ENCODE assay signal across 1 cellular context in the genomic region with DNA sequence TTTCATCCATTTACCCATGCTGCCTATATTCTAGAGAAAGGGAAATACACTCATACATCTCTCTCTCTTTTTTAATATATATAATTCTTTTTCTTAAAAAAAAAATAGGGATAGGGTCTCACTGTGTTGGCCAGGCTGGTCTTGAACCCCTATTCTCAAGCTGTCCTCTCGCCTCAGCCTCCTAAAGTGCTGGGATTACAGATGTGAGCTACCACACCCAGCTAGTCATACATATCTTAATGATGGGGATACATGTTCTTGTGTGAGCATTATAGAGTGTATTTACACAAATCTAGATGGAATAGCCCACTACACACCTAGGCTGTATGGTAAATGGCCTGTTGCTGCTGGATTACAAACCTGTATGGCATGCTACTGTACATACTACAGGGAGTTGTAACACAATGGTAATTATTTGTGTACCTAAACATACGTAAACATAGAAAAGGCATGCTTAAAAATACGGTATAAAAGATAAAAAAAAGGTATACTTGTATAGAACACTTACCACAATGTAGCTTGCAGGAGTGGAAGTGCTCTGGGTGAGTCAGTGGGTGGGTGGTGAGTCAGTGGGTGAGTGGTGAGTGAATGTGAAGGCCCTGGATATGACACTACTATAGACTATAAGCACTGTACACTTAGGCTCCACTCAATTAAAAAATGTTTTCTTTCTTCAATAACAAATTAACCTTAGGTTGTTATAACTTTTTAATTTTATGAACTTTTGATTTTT.
TF ChIP-seq lines count a peak whose summit lies in the region.

No MANE protein-coding gene starts in this region.

TF ChIP-seq in K562, 482 proteins besides CTCF, POLR2A, EP300 and RAD21 (continued from another document):
- TF ChIP-seq, protein P1, sequence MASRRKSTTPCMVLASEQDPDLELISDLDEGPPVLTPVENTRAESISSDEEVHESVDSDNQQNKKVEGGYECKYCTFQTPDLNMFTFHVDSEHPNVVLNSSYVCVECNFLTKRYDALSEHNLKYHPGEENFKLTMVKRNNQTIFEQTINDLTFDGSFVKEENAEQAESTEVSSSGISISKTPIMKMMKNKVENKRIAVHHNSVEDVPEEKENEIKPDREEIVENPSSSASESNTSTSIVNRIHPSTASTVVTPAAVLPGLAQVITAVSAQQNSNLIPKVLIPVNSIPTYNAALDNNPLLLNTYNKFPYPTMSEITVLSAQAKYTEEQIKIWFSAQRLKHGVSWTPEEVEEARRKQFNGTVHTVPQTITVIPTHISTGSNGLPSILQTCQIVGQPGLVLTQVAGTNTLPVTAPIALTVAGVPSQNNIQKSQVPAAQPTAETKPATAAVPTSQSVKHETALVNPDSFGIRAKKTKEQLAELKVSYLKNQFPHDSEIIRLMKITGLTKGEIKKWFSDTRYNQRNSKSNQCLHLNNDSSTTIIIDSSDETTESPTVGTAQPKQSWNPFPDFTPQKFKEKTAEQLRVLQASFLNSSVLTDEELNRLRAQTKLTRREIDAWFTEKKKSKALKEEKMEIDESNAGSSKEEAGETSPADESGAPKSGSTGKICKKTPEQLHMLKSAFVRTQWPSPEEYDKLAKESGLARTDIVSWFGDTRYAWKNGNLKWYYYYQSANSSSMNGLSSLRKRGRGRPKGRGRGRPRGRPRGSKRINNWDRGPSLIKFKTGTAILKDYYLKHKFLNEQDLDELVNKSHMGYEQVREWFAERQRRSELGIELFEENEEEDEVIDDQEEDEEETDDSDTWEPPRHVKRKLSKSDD (conservative IDR thresholded peaks at IDR 0.05; ENCODE audit: low read length), result no peak
- peak; percentile 51; the same call in 1 of the 2 replicates for TF ChIP-seq JUN (IDR thresholded peaks at IDR 0.05; ENCODE audit: borderline replicate concordance, low read depth, low read length)
- no peak for TF ChIP-seq JUN (CRISPR knock-in tag; IDR thresholded peaks at IDR 0.05; ENCODE audit: borderline replicate concordance)
- no peak for TF ChIP-seq MEF2D (tag; conservative IDR thresholded peaks at IDR 0.05; ENCODE audit: low read depth)
- no peak for TF ChIP-seq RFX7 (CRISPR knock-in tag; IDR thresholded peaks at IDR 0.05)
- peak; percentile 18; the same call in 1 of the 2 replicates for TF ChIP-seq SMARCE1 (IDR thresholded peaks at IDR 0.05)
- peak; percentile 63; the same call in 1 of the 2 replicates for TF ChIP-seq JUND (IDR thresholded peaks at IDR 0.05; ENCODE audit: borderline replicate concordance, low read depth, low read length)
- 0 out of 3 replicates have a peak, but pooled peaks have one; percentile 15 for TF ChIP-seq JUND (tag; IDR thresholded peaks at IDR 0.05; ENCODE audit: borderline replicate concordance, low read depth, low read length)
- TF ChIP-seq SMARCA4 (IDR thresholded peaks at IDR 0.05), result 0 out of 2 replicates have a peak, but pooled peaks have one; percentile 35
- TF ChIP-seq ZNF212 (CRISPR knock-in tag; IDR thresholded peaks at IDR 0.05), result no peak
- no peak for TF ChIP-seq TFAP4 (CRISPR knock-in tag; IDR thresholded peaks at IDR 0.05; ENCODE audit: borderline replicate concordance)
- TF ChIP-seq ZZZ3 (IDR thresholded peaks at IDR 0.05), result no peak
- TF ChIP-seq ZNF316 (IDR thresholded peaks at IDR 0.05), result no peak
- no peak for TF ChIP-seq ZFP30 (CRISPR knock-in tag; IDR thresholded peaks at IDR 0.05; ENCODE audit: borderline replicate concordance)
- TF ChIP-seq SMAD4 (CRISPR knock-in tag; conservative IDR thresholded peaks at IDR 0.05), result no peak
- peak; percentile 90 for TF ChIP-seq FOSL1 (tag; conservative IDR thresholded peaks at IDR 0.05)
- peak; percentile 79 for TF ChIP-seq EGR1 (conservative IDR thresholded peaks at IDR 0.05)
- peak; percentile 15 for TF ChIP-seq PRDM10 (IDR thresholded peaks at IDR 0.05; ENCODE audit: partially characterized antibody)
- TF ChIP-seq CBX5 (IDR thresholded peaks at IDR 0.05; ENCODE audit: borderline replicate concordance, low read depth), result no peak
- peak; percentile 92 for TF ChIP-seq ZNF121 (CRISPR knock-in tag; conservative IDR thresholded peaks at IDR 0.05)
